In the genomic region with DNA sequence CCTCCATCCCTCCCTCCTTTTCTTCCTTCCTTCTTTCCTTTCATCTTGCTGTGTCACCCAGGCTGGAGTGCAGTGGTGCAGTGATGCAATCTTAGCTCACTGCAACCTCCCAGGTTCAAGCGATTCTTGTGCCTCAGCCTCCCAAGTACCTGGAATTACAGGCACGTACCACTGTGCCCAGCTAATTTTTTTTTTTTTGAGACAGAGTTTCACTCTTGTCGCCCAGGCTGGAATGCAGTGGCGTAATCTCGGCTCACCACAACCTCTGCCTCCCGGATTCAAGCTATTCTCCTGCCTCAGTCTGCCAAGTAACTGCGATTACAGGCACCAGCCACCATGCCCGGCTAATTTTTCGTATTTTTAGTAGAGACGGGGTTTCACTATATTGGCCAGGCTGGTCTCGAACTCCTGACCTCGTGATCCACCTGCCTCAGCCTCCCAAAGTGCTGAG, we compare ENCODE assay signal across 1 cellular context.
TF ChIP-seq lines count a peak whose summit lies in the region.

No MANE protein-coding gene starts in this region.

TF ChIP-seq in HepG2, 621 proteins besides CTCF, POLR2A, EP300 and RAD21:
- TF ChIP-seq ZMYM3 (CRISPR knock-in tag; IDR thresholded peaks at IDR 0.05) (0 out of 2 replicates have a peak, but pooled peaks have one; percentile 3), CEBPB (IDR thresholded peaks at IDR 0.05; ENCODE audit: borderline replicate concordance, low read depth, low read length) (peak; percentile 62; the same call in 1 of the 2 replicates), HNRNPK (IDR thresholded peaks at IDR 0.05; ENCODE audit: low read depth, low read length, poor library complexity, severe bottlenecking) (peak; percentile 79), CEBPG (CRISPR knock-in tag; IDR thresholded peaks at IDR 0.05) (peak; percentile 66), TEAD3 (CRISPR knock-in tag; optimal IDR thresholded peaks at IDR 0.05; ENCODE audit: borderline replicate concordance) (peak; percentile 60)
- TF ChIP-seq, protein P1, sequence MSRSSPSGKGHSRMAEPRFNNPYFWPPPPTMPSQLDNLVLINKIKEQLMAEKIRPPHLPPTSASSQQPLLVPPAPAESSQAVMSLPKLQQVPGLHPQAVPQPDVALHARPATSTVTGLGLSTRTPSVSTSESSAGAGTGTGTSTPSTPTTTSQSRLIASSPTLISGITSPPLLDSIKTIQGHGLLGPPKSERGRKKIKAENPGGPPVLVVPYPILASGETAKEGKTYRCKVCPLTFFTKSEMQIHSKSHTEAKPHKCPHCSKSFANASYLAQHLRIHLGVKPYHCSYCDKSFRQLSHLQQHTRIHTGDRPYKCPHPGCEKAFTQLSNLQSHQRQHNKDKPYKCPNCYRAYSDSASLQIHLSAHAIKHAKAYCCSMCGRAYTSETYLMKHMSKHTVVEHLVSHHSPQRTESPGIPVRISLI (CRISPR knock-in tag; IDR thresholded peaks at IDR 0.05; ENCODE audit: borderline replicate concordance): peak; percentile 55; the same call in 1 of the 2 replicates
